8 cellular contexts compared by ENCODE assay signal in the genomic region with DNA sequence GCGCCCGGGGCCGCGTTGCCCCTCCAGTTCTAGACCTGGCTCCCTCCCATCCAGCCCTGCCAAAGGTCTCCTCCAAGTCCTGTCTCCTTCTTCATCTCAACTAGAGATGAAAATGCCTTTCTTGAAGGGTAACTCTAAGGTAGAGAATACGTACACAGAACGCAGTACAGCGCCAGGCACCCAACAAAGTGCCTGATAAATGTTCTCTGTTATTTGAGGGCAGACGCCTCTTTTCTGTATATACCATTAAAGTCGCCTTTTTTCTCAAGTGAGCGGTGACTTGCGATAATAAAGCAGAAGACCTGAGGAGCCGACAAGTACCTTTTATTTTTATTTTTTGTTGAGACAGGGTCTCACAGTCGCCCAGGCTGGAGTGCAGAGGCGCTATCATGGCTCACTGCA. TPM values are rescaled to one million over a fixed set of nuclear protein-coding genes. Genes with fewer than 3 reads are reported as not detected.
DNase-seq lines count a peak whose midpoint lies in the region; ATAC-seq and TF ChIP-seq lines count a peak whose summit lies in the region.

No MANE protein-coding gene starts in this region.

- peak overlapping the region; percentile 84 for H3K4me3 Mint-ChIP-seq in activated CD8-positive, alpha-beta T cell treated with anti-CD3 and anti-CD28 coated beads, Interleukin-2, amount 10 ng/mL, durations not matched to agents 7 days and 5 days
- peak overlapping the region; percentile 89 to 94 for H3K4me3 Mint-ChIP-seq in stimulated activated naive B cell treated with anti-CD40 and anti-IgM and Interleukin-4, amounts not matched to agents 10 μg/mL and 1 μg/mL and 100 μg/mL, for 72 hours

- H3K9me3 ChIP-seq in HEK293 (ENCODE audit: control insufficient read depth, insufficient read depth, low read depth, low read length) (no peaks in the 10 kb centered on the region), iPS-18a (ENCODE audit: control insufficient read depth, low read depth, low read length) (no peaks in the 10 kb centered on the region)

- H3K27ac ChIP-seq in HEK293 (ENCODE audit: extremely low read depth, low read depth, low read length): peak overlapping the region; percentile 3; the same call in 1 of the 2 replicates
- H3K27ac ChIP-seq in iPS-18a (ENCODE audit: low read length): no peak overlapping the region

- no peak overlapping the region for H3K9ac ChIP-seq in iPS-18a (ENCODE audit: low read length)

- no peaks in the 10 kb centered on the region for H3K36me3 Mint-ChIP-seq in activated CD8-positive, alpha-beta T cell treated with anti-CD3 and anti-CD28 coated beads, Interleukin-2, amount 10 ng/mL, durations not matched to agents 7 days and 5 days (ENCODE audit: low read depth)
- peaks cover 0 to 20% of the 10 kb centered on the region in 2 donors for H3K36me3 Mint-ChIP-seq in stimulated activated naive B cell treated with anti-CD40 and anti-IgM and Interleukin-4, amounts not matched to agents 10 μg/mL and 1 μg/mL and 100 μg/mL, for 72 hours

- POLR2A ChIA-PET in HEK293 (lab: Yijun Ruan, JAX): interaction anchor here (2.5 kb wide), 1 partner anchor 18 kb away, joined by 17 read pairs; a partner anchor contains a TSS
- POLR2A ChIA-PET in activated CD8-positive, alpha-beta T cell treated with anti-CD3 and anti-CD28 coated beads, Interleukin-2, amount 10 ng/mL, durations not matched to agents 7 days and 5 days (lab: Charles Lee): interaction anchor here (1.3 kb wide), 1 partner anchor 8 kb away, joined by 3 read pairs; no protein-coding TSS in a partner anchor

- CTCF ChIA-PET in HEK293 (lab: Yijun Ruan, JAX): no interaction called here
- CTCF ChIA-PET in activated CD8-positive, alpha-beta T cell treated with anti-CD3 and anti-CD28 coated beads, Interleukin-2, amount 10 ng/mL, durations not matched to agents 7 days and 5 days (lab: Charles Lee): interaction anchor here (1.3 to 2.6 kb wide), 2 partner anchors 17 to 28 kb away, joined by 3 to 19 read pairs; no protein-coding TSS in a partner anchor

- peaks cover 20% of the 10 kb centered on the region for H3K4me1 Mint-ChIP-seq in activated CD8-positive, alpha-beta T cell treated with anti-CD3 and anti-CD28 coated beads, Interleukin-2, amount 10 ng/mL, durations not matched to agents 7 days and 5 days (ENCODE audit: low read depth)
- H3K4me1 Mint-ChIP-seq in stimulated activated naive B cell treated with anti-CD40 and anti-IgM and Interleukin-4, amounts not matched to agents 10 μg/mL and 1 μg/mL and 100 μg/mL, for 72 hours: peaks cover 27 to 54% of the 10 kb centered on the region in 2 donors

- peaks cover 8% of the 10 kb centered on the region for H3K27me3 ChIP-seq in iPS-18a (ENCODE audit: control insufficient read depth, insufficient read depth, low read length)

- H3K4me3 ChIP-seq in HEK293 (ENCODE audit: low read depth, low read length) (peak overlapping the region; percentile 78), iPS-18a (ENCODE audit: low read length) (peak overlapping the region; percentile 83)

- H3K4me1 ChIP-seq in HEK293 (ENCODE audit: control insufficient read depth, insufficient read depth, low read length) (no peaks in the 10 kb centered on the region), iPS-18a (ENCODE audit: control insufficient read depth, low read depth, low read length) (no peaks in the 10 kb centered on the region)

- TF ChIP-seq CTCF in HEK293 (tag by site-specific recombination; IDR thresholded peaks at IDR 0.05): no peak

- peak overlapping the region; percentile 80 for H3K27ac Mint-ChIP-seq in activated CD8-positive, alpha-beta T cell treated with anti-CD3 and anti-CD28 coated beads, Interleukin-2, amount 10 ng/mL, durations not matched to agents 7 days and 5 days
- H3K27ac Mint-ChIP-seq in stimulated activated naive B cell treated with anti-CD40 and anti-IgM and Interleukin-4, amounts not matched to agents 10 μg/mL and 1 μg/mL and 100 μg/mL, for 72 hours: peak overlapping the region; percentile 93

- no peaks in the 10 kb centered on the region for H3K36me3 ChIP-seq in HEK293 (ENCODE audit: control insufficient read depth in 2 of 2, insufficient read depth in 1 of 2, low read length in 2 of 2)
- H3K36me3 ChIP-seq in iPS-18a (ENCODE audit: control insufficient read depth, low read depth, low read length): no peaks in the 10 kb centered on the region

- H3K9me3 Mint-ChIP-seq in activated CD8-positive, alpha-beta T cell treated with anti-CD3 and anti-CD28 coated beads, Interleukin-2, amount 10 ng/mL, durations not matched to agents 7 days and 5 days (ENCODE audit: insufficient read depth): no peaks in the 10 kb centered on the region
- no peaks in the 10 kb centered on the region for H3K9me3 Mint-ChIP-seq in stimulated activated naive B cell treated with anti-CD40 and anti-IgM and Interleukin-4, amounts not matched to agents 10 μg/mL and 1 μg/mL and 100 μg/mL, for 72 hours

- DNase-seq in activated CD8-positive, alpha-beta T cell treated with anti-CD3 and anti-CD28 coated beads, Interleukin-2, amount 10 ng/mL, durations not matched to agents 7 days and 5 days: no peak
- no peak for DNase-seq in stimulated activated naive B cell treated with anti-CD40 and anti-IgM and Interleukin-4, amounts not matched to agents 10 μg/mL and 1 μg/mL and 100 μg/mL, for 72 hours
- no peak for DNase-seq in inferior parietal cortex (ENCODE audit: extremely low spot score)
- DNase-seq in DMS79 (lab: John Stamatoyannopoulos, UW): no peak
- no peak for DNase-seq in activated CD4-positive, alpha-beta T cell treated with anti-CD3 and anti-CD28 coated beads for 4 hours

- ATAC-seq in activated CD8-positive, alpha-beta T cell treated with anti-CD3 and anti-CD28 coated beads, Interleukin-2, amount 10 ng/mL, durations not matched to agents 7 days and 5 days: no peak
- ATAC-seq in stimulated activated naive B cell treated with anti-CD40 and anti-IgM and Interleukin-4, amounts not matched to agents 10 μg/mL and 1 μg/mL and 100 μg/mL, for 72 hours (replicated peaks): no peak
- no peak for ATAC-seq in GM18868 (IDR thresholded peaks at IDR 0.05; ENCODE audit: unreplicated experiment)

- H3K27me3 Mint-ChIP-seq in activated CD8-positive, alpha-beta T cell treated with anti-CD3 and anti-CD28 coated beads, Interleukin-2, amount 10 ng/mL, durations not matched to agents 7 days and 5 days (ENCODE audit: low read depth): no peaks in the 10 kb centered on the region
- H3K27me3 Mint-ChIP-seq in stimulated activated naive B cell treated with anti-CD40 and anti-IgM and Interleukin-4, amounts not matched to agents 10 μg/mL and 1 μg/mL and 100 μg/mL, for 72 hours: no peaks in the 10 kb centered on the region

TF ChIP-seq in HEK293, 187 proteins besides CTCF, POLR2A, EP300 and RAD21:
- TF ChIP-seq ZNF335 (tag by site-specific recombination; conservative IDR thresholded peaks at IDR 0.05) (peak; percentile 81), KLF8 (tag by site-specific recombination; IDR thresholded peaks at IDR 0.05) (no peak), SP2 (tag by site-specific recombination; IDR thresholded peaks at IDR 0.05) (peak; percentile 75; the same call in 1 of the 2 replicates), ZBTB8A (tag by site-specific recombination; IDR thresholded peaks at IDR 0.05) (peak; percentile 72), OVOL3 (tag by site-specific recombination; IDR thresholded peaks at IDR 0.05) (no peak)

RNA-seq across cellular contexts. Expression of a gene that starts 0.8 kb away (rescaled TPM):
- 10 to 100 TPM; 21.2 to 22.5 TPM for total RNA-seq in activated CD8-positive, alpha-beta T cell treated with anti-CD3 and anti-CD28 coated beads, Interleukin-2, amount 10 ng/mL, durations not matched to agents 7 days and 5 days

RNA-seq across cellular contexts. Expression of a gene that starts 17.7 kb away (rescaled TPM):
- total RNA-seq in activated CD8-positive, alpha-beta T cell treated with anti-CD3 and anti-CD28 coated beads, Interleukin-2, amount 10 ng/mL, durations not matched to agents 7 days and 5 days: 10 to 100 TPM; 37.8 to 38.7 TPM

RNA-seq across cellular contexts. Expression of a gene that starts 17.7 kb away (rescaled TPM):
- total RNA-seq in activated CD8-positive, alpha-beta T cell treated with anti-CD3 and anti-CD28 coated beads, Interleukin-2, amount 10 ng/mL, durations not matched to agents 7 days and 5 days: 10 to 100 TPM; 11.9 to 12.1 TPM
